8 cellular contexts compared by ENCODE assay signal in genomic region chr22:36387664-36387913, GRCh38. TPM values are rescaled to one million over a fixed set of nuclear protein-coding genes. Genes with fewer than 3 reads are reported as not detected.
DNase-seq lines count a peak whose midpoint lies in the region; ATAC-seq, FAIRE-seq and TF ChIP-seq lines count a peak whose summit lies in the region.

No MANE protein-coding gene starts in this region.

- H3K4me1 ChIP-seq in CD8-positive, alpha-beta T cell (ENCODE audit: insufficient read depth, low read length) = peaks cover 30% of the 10 kb centered on the region
- H3K4me1 ChIP-seq in mononuclear cell (ENCODE audit: insufficient read depth, low read length) = peaks cover 63% of the 10 kb centered on the region

- no peak for FAIRE-seq in H54 (lab: Jason Lieb, UNC)

- intact Hi-C loops in CD8-positive, alpha-beta T cell (cut with DNase I, micrococcal nuclease) = loop anchor here in 1 of 2 experiments (5.0 to 10.0 kb wide), 2 partner anchors 50 to 847 kb away; no protein-coding TSS in a partner anchor

- peaks cover 46% of the 10 kb centered on the region for H3K4me1 Mint-ChIP-seq in CD8-positive, alpha-beta T cell (ENCODE audit: low read depth)

- no peak for TF ChIP-seq POLR2A in H54 (IDR thresholded peaks at IDR 0.05; ENCODE audit: low read depth, low read length)

- H3K9me3 ChIP-seq in CD8-positive, alpha-beta T cell (ENCODE audit: low read length) = no peaks in the 10 kb centered on the region
- no peaks in the 10 kb centered on the region for H3K9me3 ChIP-seq in mononuclear cell (ENCODE audit: low read depth, low read length)

- H3K27me3 Mint-ChIP-seq in CD8-positive, alpha-beta T cell (ENCODE audit: low read depth) = no peaks in the 10 kb centered on the region

- H3K27me3 ChIP-seq in CD8-positive, alpha-beta T cell (ENCODE audit: insufficient read depth, low read length) = no peaks in the 10 kb centered on the region
- H3K27me3 ChIP-seq in brain microvascular endothelial cell (replicated peaks) = no peaks in the 10 kb centered on the region
- H3K27me3 ChIP-seq in mononuclear cell (ENCODE audit: insufficient read depth, low read length) = no peaks in the 10 kb centered on the region

- POLR2A ChIA-PET in CD8-positive, alpha-beta T cell (lab: Charles Lee) = interaction anchor here (0.7 to 6.5 kb wide), 15 partner anchors 9 to 64 kb away, joined by 3 to 124 read pairs (median 4); no protein-coding TSS in a partner anchor

- CTCF ChIA-PET in CD8-positive, alpha-beta T cell (lab: Charles Lee) = interaction anchor here (0.9 to 1.5 kb wide), 5 partner anchors 9 to 83 kb away, joined by 4 to 7 read pairs (median 5); no protein-coding TSS in a partner anchor

- H3K27ac ChIP-seq in CD8-positive, alpha-beta T cell (ENCODE audit: low read depth, low read length) = peak overlapping the region; percentile 79
- peak overlapping the region; percentile 75 for H3K27ac ChIP-seq in brain microvascular endothelial cell

- H3K9me3 Mint-ChIP-seq in CD8-positive, alpha-beta T cell = no peaks in the 10 kb centered on the region

- peaks cover 33% of the 10 kb centered on the region for H3K36me3 Mint-ChIP-seq in CD8-positive, alpha-beta T cell

- peak overlapping the region; percentile 94 for H3K4me3 ChIP-seq in CD8-positive, alpha-beta T cell (ENCODE audit: low read depth, low read length)
- H3K4me3 ChIP-seq in brain microvascular endothelial cell (ENCODE audit: low read depth, low read length) (peak overlapping the region; percentile 95), mononuclear cell (ENCODE audit: low read length) (peak overlapping the region; percentile 95)

- ATAC-seq in CD8-positive, alpha-beta T cell = peak; percentile 2
- ATAC-seq in HG03342 (IDR thresholded peaks at IDR 0.05; ENCODE audit: unreplicated experiment) = peak; percentile 2
- no peak for ATAC-seq in HG03378 (IDR thresholded peaks at IDR 0.05; ENCODE audit: unreplicated experiment)

- peak overlapping the region; percentile 84 for H3K4me3 Mint-ChIP-seq in CD8-positive, alpha-beta T cell

- no peaks in the 10 kb centered on the region for H3K36me3 ChIP-seq in CD8-positive, alpha-beta T cell (ENCODE audit: insufficient read depth, low read length)
- H3K36me3 ChIP-seq in brain microvascular endothelial cell (replicated peaks) = peaks cover 46% of the 10 kb centered on the region

- no peak for TF ChIP-seq CTCF in CD8-positive, alpha-beta T cell (IDR thresholded peaks at IDR 0.05)
- no peak for TF ChIP-seq CTCF in brain microvascular endothelial cell (IDR thresholded peaks at IDR 0.05; ENCODE audit: low read depth, low read length, missing control alignments)

- H3K27ac Mint-ChIP-seq in CD8-positive, alpha-beta T cell = peak overlapping the region; percentile 88

- in situ Hi-C loops in brain microvascular endothelial cell (cut with HindIII; ENCODE audit: low pct_ligation_motif_present, low sequenced_read_pairs) = no loop called here

- no peak for DNase-seq in CD8-positive, alpha-beta T cell
- DNase-seq in brain microvascular endothelial cell = no peak
- no peak for DNase-seq in H54 (ENCODE audit: insufficient read length, low spot score)
- no peak for DNase-seq in activated gamma-delta T cell (lab: John Stamatoyannopoulos, UW)
- no peak for DNase-seq in COR-L47 (lab: John Stamatoyannopoulos, UW)

RNA-seq across cellular contexts. Expression of gene MYH9, which starts 0.2 kb away (rescaled TPM):
- total RNA-seq in CD8-positive, alpha-beta T cell = 100 to 1,000 TPM; 703 to 757 TPM
- total RNA-seq in mononuclear cell = 340 TPM
